In the genomic region with DNA sequence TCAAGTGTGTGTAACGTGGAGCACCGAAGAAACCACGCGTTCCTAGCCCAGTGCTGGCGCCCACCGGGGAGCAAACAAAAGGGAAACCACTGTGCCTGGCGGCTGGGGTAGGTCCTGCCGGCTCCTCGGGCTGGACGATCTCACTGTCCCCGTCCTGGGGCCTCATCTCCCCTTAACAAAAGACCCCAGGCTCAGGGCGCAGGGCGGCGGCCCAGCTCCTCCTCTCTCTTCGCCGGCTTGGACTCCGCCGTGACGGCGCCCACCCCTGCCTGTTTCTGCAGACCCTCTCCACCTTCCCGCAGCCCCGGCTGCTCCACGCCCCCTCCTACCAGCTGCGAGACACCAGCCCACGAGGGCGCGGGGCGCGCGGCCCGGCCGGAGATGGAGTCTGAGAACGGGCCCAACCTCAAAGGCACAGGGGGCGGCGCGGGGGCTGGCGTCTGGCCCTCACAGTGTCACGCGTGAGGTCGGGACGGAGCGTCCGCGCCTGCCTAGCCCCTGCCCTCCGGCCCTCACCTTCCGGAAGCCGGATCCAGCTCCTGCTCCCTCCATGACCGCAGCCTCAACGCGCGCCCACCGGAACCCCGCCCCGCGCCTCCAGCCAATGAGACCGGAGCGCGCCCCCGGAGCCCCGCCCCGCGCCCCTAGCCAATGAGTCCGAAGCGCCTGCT, we compare ENCODE assay signal across 1 cellular context.
TF ChIP-seq lines count a peak whose summit lies in the region.

A gene (minus strand): TSS at position 569 of the 671 bp plus-strand sequence. CDS start 17 bp downstream, at position 552.

TF ChIP-seq in SK-N-SH, 30 proteins besides CTCF, POLR2A, EP300 and RAD21 (continued from another document):
- TF ChIP-seq, protein P1, sequence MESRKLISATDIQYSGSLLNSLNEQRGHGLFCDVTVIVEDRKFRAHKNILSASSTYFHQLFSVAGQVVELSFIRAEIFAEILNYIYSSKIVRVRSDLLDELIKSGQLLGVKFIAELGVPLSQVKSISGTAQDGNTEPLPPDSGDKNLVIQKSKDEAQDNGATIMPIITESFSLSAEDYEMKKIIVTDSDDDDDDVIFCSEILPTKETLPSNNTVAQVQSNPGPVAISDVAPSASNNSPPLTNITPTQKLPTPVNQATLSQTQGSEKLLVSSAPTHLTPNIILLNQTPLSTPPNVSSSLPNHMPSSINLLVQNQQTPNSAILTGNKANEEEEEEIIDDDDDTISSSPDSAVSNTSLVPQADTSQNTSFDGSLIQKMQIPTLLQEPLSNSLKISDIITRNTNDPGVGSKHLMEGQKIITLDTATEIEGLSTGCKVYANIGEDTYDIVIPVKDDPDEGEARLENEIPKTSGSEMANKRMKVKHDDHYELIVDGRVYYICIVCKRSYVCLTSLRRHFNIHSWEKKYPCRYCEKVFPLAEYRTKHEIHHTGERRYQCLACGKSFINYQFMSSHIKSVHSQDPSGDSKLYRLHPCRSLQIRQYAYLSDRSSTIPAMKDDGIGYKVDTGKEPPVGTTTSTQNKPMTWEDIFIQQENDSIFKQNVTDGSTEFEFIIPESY (IDR thresholded peaks at IDR 0.05; ENCODE audit: borderline replicate concordance, low read depth) = no peak
- TF ChIP-seq YY1 (IDR thresholded peaks at IDR 0.05; ENCODE audit: low read depth) (peak; percentile 70), SIN3A (IDR thresholded peaks at IDR 0.05; ENCODE audit: borderline replicate concordance, low read depth, low read length) (no peak; the same call in 1 of the 2 replicates), TCF12 (IDR thresholded peaks at IDR 0.05) (no peak), JUND (IDR thresholded peaks at IDR 0.05) (no peak), TAF1 (IDR thresholded peaks at IDR 0.05; ENCODE audit: borderline replicate concordance, low read depth, low read length) (peak; percentile 69), GABPA (IDR thresholded peaks at IDR 0.05; ENCODE audit: low read depth) (peak; percentile 68)
